In genomic region chr13:65540064-65540635, GRCh38 we compare ENCODE assay signal across 21 cellular contexts.
DNase-seq lines count a peak whose midpoint lies in the region; TF ChIP-seq lines count a peak whose summit lies in the region.
"Had no signal": no experiment of that assay in that cellular context is flagged by ENCODE, and none has a peak within 500 bp of the region (broad histone marks: within the 10 kb centered on the region; RNA-seq: fewer than 3 reads in every experiment).

No MANE protein-coding gene starts in this region.

- H3K79me1 ChIP-seq in mesenchymal stem cell (replicated peaks; ENCODE audit: low read length, poor library complexity, severe bottlenecking): no peaks in the 10 kb centered on the region

- H2BK15ac ChIP-seq in mesenchymal stem cell (ENCODE audit: low read depth, poor library complexity, severe bottlenecking): no peak overlapping the region

- H2BK12ac ChIP-seq in mesenchymal stem cell (ENCODE audit: low read length in 2 of 2): no peak overlapping the region

- no peak overlapping the region for H2AK5ac ChIP-seq in mesenchymal stem cell (ENCODE audit: low read length, severe bottlenecking)

- no peak overlapping the region for H2AFZ ChIP-seq in mesenchymal stem cell (ENCODE audit: low read depth, low read length)

- H3K9me3 ChIP-seq in mesenchymal stem cell (ENCODE audit: control insufficient read depth, low read length): no peaks in the 10 kb centered on the region
- no peaks in the 10 kb centered on the region for H3K9me3 ChIP-seq in thyroid gland
- H3K9me3 ChIP-seq: gastroesophageal sphincter, stomach had no signal

- H3K14ac ChIP-seq in mesenchymal stem cell (ENCODE audit: low read length in 2 of 2): no peak overlapping the region

- H3K9ac ChIP-seq in mesenchymal stem cell (ENCODE audit: low read length): no peak overlapping the region

- no peak overlapping the region for H4K91ac ChIP-seq in mesenchymal stem cell (ENCODE audit: low read length)

- H4K8ac ChIP-seq in mesenchymal stem cell (ENCODE audit: low read length): no peak overlapping the region

- H3K4me1 ChIP-seq in mesenchymal stem cell (ENCODE audit: control insufficient read depth, insufficient read depth, low read depth, low read length) (no peaks in the 10 kb centered on the region), thyroid gland (no peaks in the 10 kb centered on the region)
- H3K4me1 ChIP-seq: gastroesophageal sphincter, spleen, stomach had no signal

- TF ChIP-seq CTCF in dorsolateral prefrontal cortex (IDR thresholded peaks at IDR 0.05 in 54 of 56, conservative IDR thresholded peaks at IDR 0.05 in 2 of 56; ENCODE audit: low read depth in 1 of 56, partially characterized antibody in 56 of 56) (no peak), thyroid gland (IDR thresholded peaks at IDR 0.05) (no peak)

- intact Hi-C loops in dorsolateral prefrontal cortex (cut with DNase I): no loop called here
- intact Hi-C loops in thyroid gland (cut with DNase I): no loop called here

- peak; percentile 39 for DNase-seq in EH (ENCODE audit: low read depth)
- peak; percentile 0 for DNase-seq in M059J (ENCODE audit: low read depth)
- DNase-seq in amniotic stem cell (lab: John Stamatoyannopoulos, UW): peak; percentile 0
- DNase-seq in mesenchymal stem cell: no peak
- no peak for DNase-seq in SKM-1 (lab: John Stamatoyannopoulos, UW; ENCODE audit: unreplicated experiment)
- no peak for DNase-seq in dorsolateral prefrontal cortex
- no peak for DNase-seq in thyroid gland
- DNase-seq in NCI-H69 (lab: John Stamatoyannopoulos, UW): no peak
- DNase-seq: activated CD4-positive, alpha-beta T cell treated with anti-CD3 and anti-CD28 coated beads, Interleukin-2, amount 50 U/mL, for 1 hour; KG1; kidney; NCI-H1105; NCI-H2081 treated with DMSO at 0.1 percent for 48 hours; NCI-H510A; occipital lobe; SHP77; spleen; stomach had no signal

- H2BK5ac ChIP-seq in mesenchymal stem cell (ENCODE audit: low read depth, low read length, poor library complexity, severe bottlenecking): peak overlapping the region; percentile 8

- H3K27ac ChIP-seq in mesenchymal stem cell (ENCODE audit: low read length, poor library complexity, severe bottlenecking): no peak overlapping the region
- no peak overlapping the region for H3K27ac ChIP-seq in dorsolateral prefrontal cortex
- H3K27ac ChIP-seq in thyroid gland: no peak overlapping the region
- H3K27ac ChIP-seq: cardiac muscle cell, gastroesophageal sphincter, spleen, stomach, VCaP had no signal

- no peak overlapping the region for H3K18ac ChIP-seq in mesenchymal stem cell (ENCODE audit: low read depth in 1 of 2, low read length in 2 of 2)

- H3K4me2 ChIP-seq in mesenchymal stem cell (ENCODE audit: low read length, poor library complexity, severe bottlenecking): no peak overlapping the region

- H3K4me3 ChIP-seq in mesenchymal stem cell (ENCODE audit: insufficient read depth in 1 of 2, low read depth in 1 of 2, low read length in 2 of 2) (peak overlapping the region in 1 of 2 experiments; percentile 19), dorsolateral prefrontal cortex (no peak overlapping the region), thyroid gland (replicated peaks in 1 of 3) (no peak overlapping the region)
- H3K4me3 ChIP-seq: cardiac muscle cell, gastroesophageal sphincter, spleen, stomach had no signal

- no peak overlapping the region for H3K23ac ChIP-seq in mesenchymal stem cell (ENCODE audit: low read length in 2 of 2)

- TF ChIP-seq POLR2A in thyroid gland (IDR thresholded peaks at IDR 0.05): no peak

- no peaks in the 10 kb centered on the region for H3K27me3 ChIP-seq in mesenchymal stem cell (ENCODE audit: control insufficient read depth in 1 of 2, insufficient read depth in 1 of 2, low read length in 2 of 2)
- no peaks in the 10 kb centered on the region for H3K27me3 ChIP-seq in dorsolateral prefrontal cortex
- H3K27me3 ChIP-seq in thyroid gland: no peaks in the 10 kb centered on the region
- H3K27me3 ChIP-seq: cardiac muscle cell, gastroesophageal sphincter, spleen, stomach had no signal

- H3K4ac ChIP-seq in mesenchymal stem cell (ENCODE audit: low read depth in 1 of 2, low read length in 2 of 2): no peak overlapping the region

- no peaks in the 10 kb centered on the region for H3K36me3 ChIP-seq in mesenchymal stem cell (ENCODE audit: control insufficient read depth in 1 of 2, insufficient read depth in 2 of 2, low read depth in 1 of 2, low read length in 2 of 2)
- H3K36me3 ChIP-seq in thyroid gland: no peaks in the 10 kb centered on the region
- H3K36me3 ChIP-seq: cardiac muscle cell, gastroesophageal sphincter, spleen, stomach had no signal

- WGBS in mesenchymal stem cell: 83% methylated on average over 2 of the region's 3 CpGs
- WGBS in thyroid gland, 2 donors: 81 to 86% methylated on average over 3 of the region's 3 CpGs

- no peak overlapping the region for H2BK120ac ChIP-seq in mesenchymal stem cell (ENCODE audit: low read depth, low read length)

Comparison
In these comparisons a context has a peak if more than half of its experiments do, and no peak if none do; other contexts are left out.
1. DNase-seq: peak in EH (single experiment), M059J (single experiment) and amniotic stem cell (single experiment); none in mesenchymal stem cell (single experiment), SKM-1 (single experiment), dorsolateral prefrontal cortex (0 of 10), thyroid gland (0 of 2) and NCI-H69 (single experiment).